Comparison of ENCODE assay signal across 8 cellular contexts in genomic region chr1:40257688-40258444, GRCh38. TPM values are rescaled to one million over a fixed set of nuclear protein-coding genes. Genes with fewer than 3 reads are reported as not detected.
DNase-seq lines count a peak whose midpoint lies in the region; ATAC-seq and TF ChIP-seq lines count a peak whose summit lies in the region.

Gene ZMPSTE24, plus strand, starts transcription at chr1:40258236. Its CDS starts 36 bp downstream, at chr1:40258272.

- no peaks in the 10 kb centered on the region for H4K20me1 ChIP-seq in Karpas-422 (ENCODE audit: insufficient read depth, low read depth, low read length)

- H3K36me3 ChIP-seq in Karpas-422 (ENCODE audit: insufficient read depth, low read length): peaks cover 20% of the 10 kb centered on the region
- H3K36me3 ChIP-seq in esophagus squamous epithelium: peaks cover 0 to 31% (median 12%) of the 10 kb centered on the region in 3 donors

- H3K9me3 ChIP-seq in Karpas-422 (ENCODE audit: low read length) (no peaks in the 10 kb centered on the region), esophagus squamous epithelium (no peaks in the 10 kb centered on the region)

- H3K4me1 ChIP-seq in Karpas-422 (ENCODE audit: low read length): peaks cover 24% of the 10 kb centered on the region
- H3K4me1 ChIP-seq in esophagus squamous epithelium: peaks cover 4 to 53% (median 17%) of the 10 kb centered on the region in 3 donors

- peak in 1 of 6 experiments; percentile 37 for TF ChIP-seq CTCF in esophagus squamous epithelium (IDR thresholded peaks at IDR 0.05)

- H3K4me3 ChIP-seq in Karpas-422 (ENCODE audit: low read length) (peak within 1 kb of the TSS; percentile 93), esophagus squamous epithelium (peak within 1 kb of the TSS; percentile 58 to 97 (median 87))

- 0 to 1% methylated on average over 20 to 24 of the region's 48 CpGs for WGBS in esophagus squamous epithelium, 2 donors

- DNase-seq in DMS79 (lab: John Stamatoyannopoulos, UW): peak; percentile 98
- DNase-seq in Karpas-422: peak; percentile 99
- DNase-seq in RKO (ENCODE audit: low spot score): peak; percentile 96
- DNase-seq in activated T-helper 1 cell treated with Interleukin-2 at 50 U/mL for 16 hours (ENCODE audit: low read depth): peak; percentile 92
- peak; percentile 86 for DNase-seq in esophagus squamous epithelium (lab: John Stamatoyannopoulos, UW)
- DNase-seq in myocyte (ENCODE audit: low read depth): peak; percentile 99
- DNase-seq in stimulated activated CD8-positive, alpha-beta memory T cell treated with anti-CD3 and anti-CD28 coated beads, Interleukin-7, amount 100 ng/mL, for 48 hours (ENCODE audit: extremely low read depth in 1 of 2, low read depth in 1 of 2): peak; percentile 89 to 95

- H3K27ac ChIP-seq in Karpas-422 (ENCODE audit: low read length) (peak within 1 kb of the TSS; percentile 85), esophagus squamous epithelium (peak within 1 kb of the TSS; percentile 95 to 98 (median 96))

- peak in 3 of 4 donors; percentile 21 to 54 (median 41) for TF ChIP-seq POLR2A in esophagus squamous epithelium (IDR thresholded peaks at IDR 0.05)

- intact Hi-C loops in esophagus squamous epithelium (cut with DNase I): no loop called here

- peak within 1 kb of the TSS; percentile 96 for H3K4me2 ChIP-seq in Karpas-422 (ENCODE audit: low read depth, low read length, poor library complexity, severe bottlenecking)

- no peaks in the 10 kb centered on the region for H3K27me3 ChIP-seq in Karpas-422 (ENCODE audit: low read length)
- no peaks in the 10 kb centered on the region for H3K27me3 ChIP-seq in esophagus squamous epithelium

- H3K9ac ChIP-seq in Karpas-422 (ENCODE audit: low read length): peak within 1 kb of the TSS; percentile 93

- peaks cover 63% of the 10 kb centered on the region for H3K79me2 ChIP-seq in Karpas-422 (ENCODE audit: low read length)

- ATAC-seq in GM21786 (IDR thresholded peaks at IDR 0.05; ENCODE audit: unreplicated experiment): peak; percentile 92

- peak within 1 kb of the TSS; percentile 66 for H2AFZ ChIP-seq in Karpas-422 (ENCODE audit: low read length)

- H3K9me2 ChIP-seq in Karpas-422 (replicated peaks; ENCODE audit: insufficient read depth, low read length): no peaks in the 10 kb centered on the region

RNA-seq across cellular contexts. Expression of gene ZMPSTE24, which starts in this region (rescaled TPM):
- total RNA-seq in Karpas-422 (2014; rRNA removed; shearing (Covaris generic); ENCODE audit: low replicate concordance): 22.0 and 50.9 TPM in 2 replicates
- total RNA-seq in esophagus squamous epithelium: 10 to 100 TPM; 26.2 to 47.1 (median 39.0) TPM
- 52.2 and 67.8 TPM in 2 replicates for total RNA-seq in myocyte
- 26.4 TPM for polyA plus RNA-seq in myocyte (2012)

Comparison
In these comparisons a context has a peak if more than half of its experiments do, and no peak if none do; other contexts are left out.
1. Peak in every context shown above with its lines: DNase-seq, ATAC-seq, H3K4me3 ChIP-seq and H3K27ac ChIP-seq.